ENCODE assay signal across 23 cellular contexts in genomic region chrX:17359500-17359899, GRCh38. TPM values are rescaled to one million over a fixed set of nuclear protein-coding genes. Genes with fewer than 3 reads are reported as not detected.
DNase-seq lines count a peak whose midpoint lies in the region; ATAC-seq and TF ChIP-seq lines count a peak whose summit lies in the region.
"Had no signal": no experiment of that assay in that cellular context is flagged by ENCODE, and none has a peak within 500 bp of the region (broad histone marks: within the 10 kb centered on the region; RNA-seq: fewer than 3 reads in every experiment).

No MANE protein-coding gene starts in this region.

- no peak overlapping the region for H3K27ac ChIP-seq in A673 (ENCODE audit: low read depth, low read length, poor library complexity, severe bottlenecking)
- no peak overlapping the region for H3K27ac ChIP-seq in suprapubic skin
- H3K27ac ChIP-seq: A549, C4-2B, coronary artery, KMS-11, right atrium auricular region, RWPE1 had no signal

- ATAC-seq in activated CD8-positive, alpha-beta memory T cell treated with anti-CD3 and anti-CD28 coated beads, Interleukin-2, amount 10 ng/mL, durations not matched to agents 7 days and 5 days: no peak
- ATAC-seq: A549 had no signal

- H3K36me3 ChIP-seq in A673 (ENCODE audit: insufficient read depth, low read length, poor library complexity, severe bottlenecking) (no peaks in the 10 kb centered on the region), suprapubic skin (no peaks in the 10 kb centered on the region)
- H3K36me3 ChIP-seq: right atrium auricular region had no signal

- H3K27ac Mint-ChIP-seq in HFFc6: no peak overlapping the region
- no peak overlapping the region for H3K27ac Mint-ChIP-seq in activated CD8-positive, alpha-beta memory T cell treated with anti-CD3 and anti-CD28 coated beads, Interleukin-2, amount 10 ng/mL, durations not matched to agents 7 days and 5 days
- H3K27ac Mint-ChIP-seq: activated naive CD8-positive, alpha-beta T cell treated with anti-CD3 and anti-CD28 coated beads for 36 hours; activated T-helper 1 cell treated with anti-CD3 and anti-CD28 coated beads, Interleukin-12 subunit alpha, Interleukin-12 subunit beta, Interleukin-2, Interleukin-4 antibody, amounts not matched to agents 30 ng/mL and 10 ng/mL and 1 ng/mL, durations not matched to agents 14 hours and 24 hours and 36 hours had no signal

- peaks cover 14% of the 10 kb centered on the region for H3K4me1 Mint-ChIP-seq in HFFc6 (ENCODE audit: low read depth)
- no peaks in the 10 kb centered on the region for H3K4me1 Mint-ChIP-seq in activated CD8-positive, alpha-beta memory T cell treated with anti-CD3 and anti-CD28 coated beads, Interleukin-2, amount 10 ng/mL, durations not matched to agents 7 days and 5 days

- no peaks in the 10 kb centered on the region for H3K36me3 Mint-ChIP-seq in HFFc6 (ENCODE audit: low read depth)
- H3K36me3 Mint-ChIP-seq in activated CD8-positive, alpha-beta memory T cell treated with anti-CD3 and anti-CD28 coated beads, Interleukin-2, amount 10 ng/mL, durations not matched to agents 7 days and 5 days: no peaks in the 10 kb centered on the region
- H3K36me3 Mint-ChIP-seq: activated naive CD8-positive, alpha-beta T cell treated with anti-CD3 and anti-CD28 coated beads for 36 hours had no signal

- H3K9me3 ChIP-seq in A673 (ENCODE audit: low read depth, low read length, poor library complexity, severe bottlenecking) (no peaks in the 10 kb centered on the region), suprapubic skin (no peaks in the 10 kb centered on the region)
- H3K9me3 ChIP-seq: A549, right atrium auricular region had no signal

- no peak for TF ChIP-seq EP300 in suprapubic skin (IDR thresholded peaks at IDR 0.05)

- POLR2A ChIA-PET in A673 (lab: Charles Lee; ENCODE audit: low non-redundant PET): no interaction called here

- no TSS peak for BruUV-seq in A673 (replicated peaks; lab: Mats Ljungman, UMichigan)

- H3K4me3 Mint-ChIP-seq in HFFc6: peak overlapping the region; percentile 47; the same call in 1 of the 2 replicates
- no peak overlapping the region for H3K4me3 Mint-ChIP-seq in activated CD8-positive, alpha-beta memory T cell treated with anti-CD3 and anti-CD28 coated beads, Interleukin-2, amount 10 ng/mL, durations not matched to agents 7 days and 5 days
- H3K4me3 Mint-ChIP-seq: activated naive CD8-positive, alpha-beta T cell treated with anti-CD3 and anti-CD28 coated beads for 36 hours; activated T-helper 1 cell treated with anti-CD3 and anti-CD28 coated beads, Interleukin-12 subunit alpha, Interleukin-12 subunit beta, Interleukin-2, Interleukin-4 antibody, amounts not matched to agents 30 ng/mL and 10 ng/mL and 1 ng/mL, durations not matched to agents 14 hours and 24 hours and 36 hours had no signal

- H3K27me3 ChIP-seq in A673 (replicated peaks; ENCODE audit: insufficient read depth, low read depth, low read length, poor library complexity) (no peaks in the 10 kb centered on the region), suprapubic skin (no peaks in the 10 kb centered on the region)
- H3K27me3 ChIP-seq: right atrium auricular region had no signal

- H3K4me1 ChIP-seq in A673 (ENCODE audit: insufficient read depth, low read length, poor library complexity, severe bottlenecking): no peaks in the 10 kb centered on the region
- peaks cover 7% of the 10 kb centered on the region for H3K4me1 ChIP-seq in suprapubic skin
- H3K4me1 ChIP-seq: A549, right atrium auricular region had no signal

- TF ChIP-seq CTCF in A673 (conservative IDR thresholded peaks at IDR 0.05; ENCODE audit: low read depth, low read length) (no peak), HFFc6 (IDR thresholded peaks at IDR 0.05) (no peak), fibroblast of villous mesenchyme (IDR thresholded peaks at IDR 0.05; ENCODE audit: insufficient read depth, low read depth, low read length) (no peak), suprapubic skin (IDR thresholded peaks at IDR 0.05) (no peak)

- 39% methylated on average over 3 of the region's 3 CpGs for WGBS in suprapubic skin

- intact Hi-C loops in A673 (cut with micrococcal nuclease; ENCODE audit: unreplicated experiment) (no loop called here), posterior cingulate gyrus (cut with DNase I) (no loop called here)

- no peak for TF ChIP-seq POLR2A in suprapubic skin (IDR thresholded peaks at IDR 0.05)

- no peaks in the 10 kb centered on the region for H3K9me3 Mint-ChIP-seq in HFFc6
- no peaks in the 10 kb centered on the region for H3K9me3 Mint-ChIP-seq in activated CD8-positive, alpha-beta memory T cell treated with anti-CD3 and anti-CD28 coated beads, Interleukin-2, amount 10 ng/mL, durations not matched to agents 7 days and 5 days (ENCODE audit: low read depth)
- H3K9me3 Mint-ChIP-seq: activated naive CD8-positive, alpha-beta T cell treated with anti-CD3 and anti-CD28 coated beads for 36 hours; activated T-helper 1 cell treated with anti-CD3 and anti-CD28 coated beads, Interleukin-12 subunit alpha, Interleukin-12 subunit beta, Interleukin-2, Interleukin-4 antibody, amounts not matched to agents 30 ng/mL and 10 ng/mL and 1 ng/mL, durations not matched to agents 14 hours and 24 hours and 36 hours had no signal

- peaks cover 6% of the 10 kb centered on the region; the same call in 1 of the 2 replicates for H3K27me3 Mint-ChIP-seq in HFFc6 (ENCODE audit: insufficient read depth)
- H3K27me3 Mint-ChIP-seq in activated CD8-positive, alpha-beta memory T cell treated with anti-CD3 and anti-CD28 coated beads, Interleukin-2, amount 10 ng/mL, durations not matched to agents 7 days and 5 days: no peaks in the 10 kb centered on the region

- no peak overlapping the region for H3K4me3 ChIP-seq in A673 (ENCODE audit: low read depth, low read length, poor library complexity, severe bottlenecking)
- H3K4me3 ChIP-seq in fibroblast of villous mesenchyme (ENCODE audit: low read depth, low read length): no peak overlapping the region
- H3K4me3 ChIP-seq in suprapubic skin: no peak overlapping the region
- H3K4me3 ChIP-seq: A549, coronary artery, right atrium auricular region had no signal

- CTCF ChIA-PET in A673 (lab: Charles Lee): no interaction called here
- CTCF ChIA-PET in activated CD8-positive, alpha-beta memory T cell treated with anti-CD3 and anti-CD28 coated beads, Interleukin-2, amount 10 ng/mL, durations not matched to agents 7 days and 5 days (lab: Charles Lee): no interaction called here

- DNase-seq in A673 (ENCODE audit: low spot score): peak; percentile 15
- no peak for DNase-seq in HFFc6
- DNase-seq in astrocyte of the hippocampus (ENCODE audit: low read depth, low spot score): peak; percentile 43
- peak; percentile 3 for DNase-seq in fibroblast of villous mesenchyme (ENCODE audit: low read depth)
- DNase-seq in activated CD8-positive, alpha-beta memory T cell treated with anti-CD3 and anti-CD28 coated beads, Interleukin-2, amount 10 ng/mL, durations not matched to agents 7 days and 5 days: no peak
- DNase-seq in NCI-H128 (lab: John Stamatoyannopoulos, UW; ENCODE audit: unreplicated experiment): no peak
- no peak for DNase-seq in posterior cingulate gyrus
- DNase-seq in suprapubic skin (ENCODE audit: low spot score in 2 of 2): no peak
- DNase-seq: activated CD4-positive, CD25-positive, alpha-beta regulatory T cell treated with anti-CD3 and anti-CD28 coated beads, Interleukin-2, amount 50 U/mL, for 72 hours; activated naive CD8-positive, alpha-beta T cell treated with anti-CD3 and anti-CD28 coated beads for 36 hours; DMS 273 treated with DMSO at 0.1 percent for 48 hours; kidney; NCI-H1092; NCI-H2029 treated with DMSO at 0.1 percent for 48 hours; NCI-H446; nucleus accumbens had no signal

RNA-seq across cellular contexts. Expression of gene NHS, which starts 15.5 kb away (rescaled TPM):
- total RNA-seq in A673 (2021) (0.13 and 0.37 TPM in 2 replicates), fibroblast of villous mesenchyme (2.6 and 5.2 TPM in 2 replicates), suprapubic skin (1 to 10 TPM; 4.6 to 9.9 (median 7.2) TPM)
- total RNA-seq in HFFc6 (2021; fragmentation: NEBNext Ultra II Directional; extraction: Animal tissue kit (Norgen Biotek cat#: 25700)): 1 to 10 TPM; 2.8 to 6.1 (median 4.9) TPM
- 10 to 100 TPM in 1 of 2 experiments, 1 to 10 TPM in 1; 1.4 to 10.1 TPM for total RNA-seq in activated CD8-positive, alpha-beta memory T cell treated with anti-CD3 and anti-CD28 coated beads, Interleukin-2, amount 10 ng/mL, durations not matched to agents 7 days and 5 days

Comparison
In these comparisons a context has a peak if more than half of its experiments do, and no peak if none do; other contexts are left out.
1. DNase-seq: peak in A673 (single experiment), astrocyte of the hippocampus (single experiment) and fibroblast of villous mesenchyme (single experiment); none in HFFc6 (single experiment), activated CD8-positive, alpha-beta memory T cell treated with anti-CD3 and anti-CD28 coated beads, Interleukin-2, amount 10 ng/mL, durations not matched to agents 7 days and 5 days (single experiment), NCI-H128 (single experiment), posterior cingulate gyrus (0 of 10) and suprapubic skin (0 of 2).